In genomic region chr17:75272848-75273184, GRCh38 we compare ENCODE assay signal across 10 cellular contexts. TPM values are rescaled to one million over a fixed set of nuclear protein-coding genes. Genes with fewer than 3 reads are reported as not detected.
DNase-seq lines count a peak whose midpoint lies in the region; TF ChIP-seq lines count a peak whose summit lies in the region.
"Had no signal": no experiment of that assay in that cellular context is flagged by ENCODE, and none has a peak within 500 bp of the region (broad histone marks: within the 10 kb centered on the region; RNA-seq: fewer than 3 reads in every experiment).

No MANE protein-coding gene starts in this region.

- H3K4me1 ChIP-seq in KMS-11 (ENCODE audit: low read depth, poor library complexity, severe bottlenecking), result peaks cover 34% of the 10 kb centered on the region

- peak overlapping the region; percentile 34 for H3K4me3 Mint-ChIP-seq in T-helper 1 cell treated with Interleukin-12 subunit alpha and Interleukin-12 subunit beta and Interleukin-4 antibody, amounts not matched to agents 30 μg/mL and 1 μg/mL, for 36 hours
- peak overlapping the region; percentile 90 for H3K4me3 Mint-ChIP-seq in activated naive CD8-positive, alpha-beta T cell treated with anti-CD3 and anti-CD28 coated beads for 36 hours
- H3K4me3 Mint-ChIP-seq in nephron progenitor cell, result peak overlapping the region; percentile 64

- H3K4me3 ChIP-seq in KMS-11 (IDR thresholded peaks at IDR 0.05; ENCODE audit: insufficient read depth, low read depth, low read length), result no peak overlapping the region

- H4K20me1 ChIP-seq in KMS-11 (ENCODE audit: insufficient read depth), result no peaks in the 10 kb centered on the region

- H3K4me1 Mint-ChIP-seq in T-helper 1 cell treated with Interleukin-12 subunit alpha and Interleukin-12 subunit beta and Interleukin-4 antibody, amounts not matched to agents 30 μg/mL and 1 μg/mL, for 36 hours (ENCODE audit: low read depth), result peaks cover 28% of the 10 kb centered on the region
- H3K4me1 Mint-ChIP-seq in activated naive CD8-positive, alpha-beta T cell treated with anti-CD3 and anti-CD28 coated beads for 36 hours, result peaks cover 34% of the 10 kb centered on the region
- peaks cover 19% of the 10 kb centered on the region for H3K4me1 Mint-ChIP-seq in nephron progenitor cell

- H3K4me2 ChIP-seq in KMS-11, result peak overlapping the region; percentile 92; the same call in 1 of the 2 replicates

- H3K27me3 Mint-ChIP-seq in T-helper 1 cell treated with Interleukin-12 subunit alpha and Interleukin-12 subunit beta and Interleukin-4 antibody, amounts not matched to agents 30 μg/mL and 1 μg/mL, for 36 hours (ENCODE audit: low read depth), result no peaks in the 10 kb centered on the region
- no peaks in the 10 kb centered on the region for H3K27me3 Mint-ChIP-seq in activated naive CD8-positive, alpha-beta T cell treated with anti-CD3 and anti-CD28 coated beads for 36 hours
- peaks cover 5% of the 10 kb centered on the region for H3K27me3 Mint-ChIP-seq in nephron progenitor cell (ENCODE audit: low read depth, poor library complexity)

- no peaks in the 10 kb centered on the region for H3K27me3 ChIP-seq in KMS-11 (ENCODE audit: insufficient read depth, low read depth)

- H3K27ac ChIP-seq in KMS-11, result no peak overlapping the region

- H3K9me3 Mint-ChIP-seq in T-helper 1 cell treated with Interleukin-12 subunit alpha and Interleukin-12 subunit beta and Interleukin-4 antibody, amounts not matched to agents 30 μg/mL and 1 μg/mL, for 36 hours, result no peaks in the 10 kb centered on the region
- no peaks in the 10 kb centered on the region for H3K9me3 Mint-ChIP-seq in activated naive CD8-positive, alpha-beta T cell treated with anti-CD3 and anti-CD28 coated beads for 36 hours
- no peaks in the 10 kb centered on the region for H3K9me3 Mint-ChIP-seq in nephron progenitor cell

- H3K36me3 Mint-ChIP-seq in T-helper 1 cell treated with Interleukin-12 subunit alpha and Interleukin-12 subunit beta and Interleukin-4 antibody, amounts not matched to agents 30 μg/mL and 1 μg/mL, for 36 hours (ENCODE audit: low read depth), result peaks cover 9% of the 10 kb centered on the region
- H3K36me3 Mint-ChIP-seq in activated naive CD8-positive, alpha-beta T cell treated with anti-CD3 and anti-CD28 coated beads for 36 hours, result peaks cover 26% of the 10 kb centered on the region
- peaks cover 11% of the 10 kb centered on the region for H3K36me3 Mint-ChIP-seq in nephron progenitor cell (ENCODE audit: low read depth)

- H3K9ac ChIP-seq in KMS-11, result no peak overlapping the region; the same call in 1 of the 2 replicates

- TF ChIP-seq CTCF in KMS-11 (conservative IDR thresholded peaks at IDR 0.05; ENCODE audit: low read depth, low read length) (no peak), nephron progenitor cell (IDR thresholded peaks at IDR 0.05) (no peak)

- H3K27ac Mint-ChIP-seq in T-helper 1 cell treated with Interleukin-12 subunit alpha and Interleukin-12 subunit beta and Interleukin-4 antibody, amounts not matched to agents 30 μg/mL and 1 μg/mL, for 36 hours, result peak overlapping the region; percentile 67
- H3K27ac Mint-ChIP-seq in activated naive CD8-positive, alpha-beta T cell treated with anti-CD3 and anti-CD28 coated beads for 36 hours, result peak overlapping the region; percentile 69
- no peak overlapping the region for H3K27ac Mint-ChIP-seq in nephron progenitor cell

- peaks cover 9% of the 10 kb centered on the region; the same call in 1 of the 2 replicates for H3K79me2 ChIP-seq in KMS-11 (ENCODE audit: insufficient read depth, low read depth)

- DNase-seq in T-helper 1 cell (no peak), nephron progenitor cell (no peak), SK-N-DZ (ENCODE audit: low spot score) (no peak), NCI-H82 treated with DMSO at 0.1 percent for 48 hours (lab: John Stamatoyannopoulos, UW; ENCODE audit: unreplicated experiment) (no peak)
- no peak for DNase-seq in activated naive CD8-positive, alpha-beta T cell treated with anti-CD3 and anti-CD28 coated beads for 36 hours
- no peak for DNase-seq in stimulated activated CD4-positive, alpha-beta T cell treated with anti-CD3 and anti-CD28 coated beads, Interleukin-2, amount 100 ng/mL, for 24 hours
- DNase-seq: activated CD4-positive, CD25-positive, alpha-beta regulatory T cell; NCI-H2107 had no signal

- H3K36me3 ChIP-seq in KMS-11 (ENCODE audit: insufficient read depth), result no peaks in the 10 kb centered on the region; the same call in 1 of the 2 replicates

- no peak overlapping the region for H2AFZ ChIP-seq in KMS-11 (ENCODE audit: low read depth)

RNA-seq across cellular contexts. Expression of gene MIF4GD, which starts 1.8 kb away (rescaled TPM):
- 10 to 100 TPM; 35.3 to 38.1 TPM for total RNA-seq in activated naive CD8-positive, alpha-beta T cell treated with anti-CD3 and anti-CD28 coated beads for 36 hours
- 31.4 and 37.6 TPM in 2 replicates for polyA plus RNA-seq in SK-N-DZ (2014; cell fraction: cytosol; rRNA removed)
- 26.0 and 29.8 TPM in 2 replicates for polyA plus RNA-seq in SK-N-DZ (2014; cell fraction: nucleus; rRNA removed)

RNA-seq across cellular contexts. Expression of gene MRPS7, which starts 11.1 kb away (rescaled TPM):
- total RNA-seq in activated naive CD8-positive, alpha-beta T cell treated with anti-CD3 and anti-CD28 coated beads for 36 hours, result 10 to 100 TPM; 93.5 to 96.9 TPM
- polyA plus RNA-seq in SK-N-DZ (2014; cell fraction: cytosol; rRNA removed), result 99.8 and 115 TPM in 2 replicates
- 55.9 and 80.9 TPM in 2 replicates for polyA plus RNA-seq in SK-N-DZ (2014; cell fraction: nucleus; rRNA removed)

RNA-seq across cellular contexts. Expression of gene GGA3, which starts 11.4 kb away (rescaled TPM):
- 10 to 100 TPM; 63.7 to 72.0 TPM for total RNA-seq in activated naive CD8-positive, alpha-beta T cell treated with anti-CD3 and anti-CD28 coated beads for 36 hours
- polyA plus RNA-seq in SK-N-DZ (2014; cell fraction: cytosol; rRNA removed), result 27.0 and 29.3 TPM in 2 replicates
- 144 and 155 TPM in 2 replicates for polyA plus RNA-seq in SK-N-DZ (2014; cell fraction: nucleus; rRNA removed)

RNA-seq across cellular contexts. Expression of gene SLC25A19, which starts 16.4 kb away (rescaled TPM):
- 100 to 1,000 TPM; 103 to 107 TPM for total RNA-seq in activated naive CD8-positive, alpha-beta T cell treated with anti-CD3 and anti-CD28 coated beads for 36 hours
- 30.2 and 36.1 TPM in 2 replicates for polyA plus RNA-seq in SK-N-DZ (2014; cell fraction: cytosol; rRNA removed)
- polyA plus RNA-seq in SK-N-DZ (2014; cell fraction: nucleus; rRNA removed), result 42.9 and 54.7 TPM in 2 replicates

Comparison
In these comparisons a context has a peak if more than half of its experiments do, and no peak if none do; other contexts are left out.
1. H3K4me3 Mint-ChIP-seq: peak in every context shown above with its lines; median percentile 90 in activated naive CD8-positive, alpha-beta T cell treated with anti-CD3 and anti-CD28 coated beads for 36 hours; 64 in nephron progenitor cell; 34 in T-helper 1 cell treated with Interleukin-12 subunit alpha and Interleukin-12 subunit beta and Interleukin-4 antibody, amounts not matched to agents 30 μg/mL and 1 μg/mL, for 36 hours.